ENCODE assay signal across 21 cellular contexts in the genomic region with DNA sequence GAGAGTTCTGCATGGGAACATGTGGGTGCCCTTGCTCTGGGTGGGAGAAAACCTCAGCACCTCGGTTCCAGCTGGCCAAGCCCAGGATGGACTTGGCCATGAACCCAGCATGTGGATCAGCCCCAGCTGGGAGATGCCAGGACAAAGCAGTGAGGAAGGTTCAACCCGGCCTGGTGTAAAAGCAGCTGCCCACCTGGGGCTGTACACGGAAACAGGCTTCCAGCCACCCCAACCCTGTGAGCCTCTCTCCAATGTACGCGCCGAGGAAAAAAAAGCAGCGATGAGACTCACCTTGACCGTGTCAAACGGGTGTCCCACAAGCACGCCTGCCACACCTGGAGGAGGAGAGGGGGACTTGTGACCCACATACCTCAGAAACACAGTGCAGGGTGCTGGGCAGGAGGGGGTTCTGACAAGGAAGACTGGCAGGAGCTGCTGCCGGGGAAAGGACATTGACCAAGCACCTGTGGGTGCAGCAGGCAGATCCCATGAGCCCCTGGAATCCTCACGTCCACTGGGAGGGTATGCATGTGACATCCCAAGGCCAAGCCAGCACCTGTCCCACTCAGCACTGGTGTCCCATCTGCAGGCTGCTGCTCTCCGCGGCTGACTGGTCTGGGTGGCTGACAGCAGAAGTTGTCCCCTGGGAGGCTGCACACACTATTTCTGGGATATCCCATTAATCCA. TPM values are rescaled to one million over a fixed set of nuclear protein-coding genes. Genes with fewer than 3 reads are reported as not detected.
A peak's percentile ranks its signal among the peaks of the same experiment; 100 is the strongest.
DNase-seq lines count a peak whose midpoint lies in the region; ATAC-seq and TF ChIP-seq lines count a peak whose summit lies in the region.
"Had no signal": no experiment of that assay in that cellular context is flagged by ENCODE, and none has a peak within 500 bp of the region (broad histone marks: within the 10 kb centered on the region; RNA-seq: fewer than 3 reads in every experiment).

No MANE protein-coding gene starts in this region.

- DNase-seq in right cardiac atrium: peak; percentile 10 to 41 (median 34)
- no peak for DNase-seq in right atrium auricular region (ENCODE audit: low spot score)
- peak; percentile 14 for DNase-seq in epidermal melanocyte (ENCODE audit: insufficient read length, low spot score)
- DNase-seq in psoas muscle: peak; percentile 10 to 39
- no peak for DNase-seq in UCSD-AML1 (lab: John Stamatoyannopoulos, UW; ENCODE audit: unreplicated experiment)
- DNase-seq in OCI-M1 (lab: John Stamatoyannopoulos, UW): no peak
- DNase-seq: activated CD4-positive, alpha-beta T cell treated with anti-CD3 and anti-CD28 coated beads, Interleukin-2, amount 10 ng/mL, durations not matched to agents 7 days and 5 days; activated CD8-positive, alpha-beta memory T cell treated with anti-CD3 and anti-CD28 coated beads, Interleukin-2, amount 50 U/mL, for 4 hours; activated gamma-delta T cell; CD8-positive, alpha-beta T cell; DMS79; HFFc6; NCI-H446; NK-92 treated with Interleukin-12 subunit alpha and Interleukin-12 subunit beta, amount 100 ng/mL, for 24 hours; stimulated activated CD4-positive, alpha-beta T cell treated with anti-CD3 and anti-CD28 coated beads, Interleukin-2, amount 100 ng/mL, for 48 hours had no signal

- H3K27me3 ChIP-seq in right cardiac atrium (ENCODE audit: control insufficient read depth, insufficient read depth) (no peaks in the 10 kb centered on the region), right atrium auricular region (no peaks in the 10 kb centered on the region), psoas muscle (ENCODE audit: insufficient read depth in 3 of 3, low read length in 2 of 3) (no peaks in the 10 kb centered on the region)
- H3K27me3 ChIP-seq: cardiac muscle cell, pancreas had no signal

- H3K36me3 ChIP-seq in right atrium auricular region (no peaks in the 10 kb centered on the region), psoas muscle (ENCODE audit: insufficient read depth in 1 of 2, low read depth in 1 of 2) (no peaks in the 10 kb centered on the region)
- H3K36me3 ChIP-seq: cardiac muscle cell, pancreas had no signal

- no peak overlapping the region for H3K27ac ChIP-seq in right cardiac atrium (ENCODE audit: low read length)
- H3K27ac ChIP-seq in right atrium auricular region: peak overlapping the region in 1 of 2 donors; percentile 80
- peak overlapping the region; percentile 60 for H3K27ac ChIP-seq in psoas muscle
- H3K27ac ChIP-seq: cardiac muscle cell had no signal

- 86% methylated on average over 14 of the region's 14 CpGs for WGBS in right cardiac atrium
- 58 to 64% (median 62%) methylated on average over 14 of the region's 14 CpGs for WGBS in psoas muscle, 3 donors

- H3K4me1 ChIP-seq in right cardiac atrium (ENCODE audit: control insufficient read depth, insufficient read depth, low read length) (peaks cover 6% of the 10 kb centered on the region), right atrium auricular region (peaks cover 4 to 57% of the 10 kb centered on the region in 2 donors), psoas muscle (peaks cover 20% of the 10 kb centered on the region)

- no peak overlapping the region for H3K4me3 ChIP-seq in right cardiac atrium (ENCODE audit: low read length)
- H3K4me3 ChIP-seq in right atrium auricular region: no peak overlapping the region
- no peak overlapping the region for H3K4me3 ChIP-seq in psoas muscle
- H3K4me3 ChIP-seq: cardiac muscle cell, pancreas, skin epidermis had no signal

- TF ChIP-seq CTCF in right atrium auricular region (IDR thresholded peaks at IDR 0.05): no peak
- TF ChIP-seq CTCF in psoas muscle (IDR thresholded peaks at IDR 0.05): no peak

- ATAC-seq in right cardiac atrium (no peak), psoas muscle (no peak), GM18868 (IDR thresholded peaks at IDR 0.05; ENCODE audit: unreplicated experiment) (no peak), GM18511 (IDR thresholded peaks at IDR 0.05; ENCODE audit: unreplicated experiment) (no peak)
- ATAC-seq: CD8-positive, alpha-beta T cell; esophagus mucosa had no signal

- intact Hi-C loops in right cardiac atrium (cut with DNase I): no loop called here
- intact Hi-C loops in psoas muscle (cut with DNase I): no loop called here

- H3K9me3 ChIP-seq in right cardiac atrium (ENCODE audit: control insufficient read depth, low read length): no peaks in the 10 kb centered on the region
- no peaks in the 10 kb centered on the region for H3K9me3 ChIP-seq in right atrium auricular region
- no peaks in the 10 kb centered on the region for H3K9me3 ChIP-seq in psoas muscle
- H3K9me3 ChIP-seq: pancreas had no signal

RNA-seq across cellular contexts. Expression of a gene that starts 7.5 kb away (rescaled TPM):
- 10 to 100 TPM; 22.9 to 41.1 (median 23.9) TPM for total RNA-seq in right cardiac atrium
- 20.9 TPM for polyA plus RNA-seq in right cardiac atrium
- total RNA-seq in right atrium auricular region: 10 to 100 TPM; 24.7 to 34.0 TPM
- total RNA-seq in psoas muscle: 10 to 100 TPM in 1 of 4 donors, 1 to 10 TPM in 3; 5.0 to 14.8 (median 7.5) TPM
- polyA plus RNA-seq in psoas muscle: 1 to 10 TPM; 4.5 to 7.2 (median 6.7) TPM

RNA-seq across cellular contexts. Expression of a gene that starts 24.4 kb away (rescaled TPM):
- total RNA-seq in right cardiac atrium: not detected
- polyA plus RNA-seq in right cardiac atrium: not detected
- total RNA-seq in right atrium auricular region: not detected
- total RNA-seq in psoas muscle: under 1 TPM in 1 of 4 donors, not detected in 3; 0.12 TPM
- under 1 TPM in 1 of 3 donors, not detected in 2; 0.03 TPM for polyA plus RNA-seq in psoas muscle
- total RNA-seq: activated CD4-positive, alpha-beta T cell treated with anti-CD3 and anti-CD28 coated beads, Interleukin-2, amount 10 ng/mL, durations not matched to agents 7 days and 5 days; cardiac muscle cell; CD8-positive, alpha-beta T cell; esophagus mucosa; HFFc6 had no signal

RNA-seq across cellular contexts. Expression of a gene that starts 59.8 kb away (rescaled TPM):
- 10 to 100 TPM; 45.4 to 47.4 (median 46.3) TPM for total RNA-seq in right cardiac atrium
- 28.8 TPM for polyA plus RNA-seq in right cardiac atrium
- total RNA-seq in right atrium auricular region: 10 to 100 TPM; 31.3 to 36.3 TPM
- total RNA-seq in psoas muscle: 10 to 100 TPM; 44.6 to 58.4 (median 53.3) TPM
- polyA plus RNA-seq in psoas muscle: 10 to 100 TPM; 23.8 to 44.3 (median 34.7) TPM

Comparison
In these comparisons a context has a peak if more than half of its experiments do, and no peak if none do; other contexts are left out.
1. DNase-seq: peak in right cardiac atrium (3 of 3), epidermal melanocyte (single experiment) and psoas muscle (2 of 2); none in right atrium auricular region (single experiment), UCSD-AML1 (single experiment) and OCI-M1 (single experiment).